Comparison of ENCODE assay signal across 8 cellular contexts in the genomic region with DNA sequence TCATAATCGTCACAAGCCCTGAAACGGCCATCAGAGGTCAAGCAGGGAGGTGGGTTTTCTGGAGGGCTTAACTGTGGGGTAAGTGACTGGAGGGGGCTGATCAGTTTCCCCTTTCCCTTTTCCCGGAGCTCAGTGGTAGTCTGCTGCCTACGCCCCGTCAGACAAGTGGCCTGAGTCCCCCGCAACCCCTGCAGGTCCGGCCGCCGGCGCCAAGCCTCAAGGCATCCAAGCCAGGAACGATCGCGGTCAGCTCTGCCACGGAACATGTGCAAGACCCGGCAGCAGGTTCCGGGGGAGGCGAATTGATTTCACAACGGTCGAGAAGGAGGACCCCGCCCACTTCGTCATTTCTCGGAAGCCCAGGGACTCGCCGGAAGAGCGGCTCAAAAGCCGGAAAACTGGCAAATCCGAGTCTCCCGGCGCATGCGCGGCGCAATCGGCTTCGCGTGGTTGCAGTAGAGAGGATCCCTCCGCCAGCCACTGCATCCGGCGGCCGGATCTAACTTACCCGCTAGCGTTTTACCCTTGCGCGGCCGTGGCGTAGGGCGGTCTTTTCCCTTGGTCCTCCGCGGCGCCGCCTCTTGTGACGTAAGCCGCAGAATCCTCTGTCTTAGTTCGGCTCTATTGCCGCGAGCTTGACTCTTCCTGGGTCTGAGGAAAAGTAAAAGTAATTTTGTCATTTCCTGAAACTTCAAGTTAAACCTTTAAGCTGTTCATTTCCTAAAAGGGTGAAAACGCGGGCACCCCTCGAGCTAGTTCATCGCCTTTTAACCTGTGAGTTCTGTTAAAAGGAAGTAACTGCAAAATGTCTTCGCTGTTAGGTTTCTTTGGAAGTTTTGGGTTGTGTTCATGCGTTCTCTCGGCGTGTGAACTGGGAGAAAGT. TPM values are rescaled to one million over a fixed set of nuclear protein-coding genes. Genes with fewer than 3 reads are reported as not detected.
A peak's percentile ranks its signal among the peaks of the same experiment; 100 is the strongest.
DNase-seq lines count a peak whose midpoint lies in the region; ATAC-seq and TF ChIP-seq lines count a peak whose summit lies in the region.

No MANE protein-coding gene starts in this region.

- H3K4me3 ChIP-seq in BLaER1 treated with 17β-estradiol and CSF1 and Interleukin-3, amounts not matched to agents 10 nM and 100 nM: peak overlapping the region; percentile 62 to 82 (median 73)
- peak overlapping the region; percentile 50 for H3K4me3 ChIP-seq in colonic mucosa

- peaks cover 2% of the 10 kb centered on the region for H3K27me3 Mint-ChIP-seq in activated CD4-positive, alpha-beta T cell treated with anti-CD3 and anti-CD28 coated beads, Interleukin-2, amount 10 ng/mL, durations not matched to agents 24 days and 14 days

- peak overlapping the region; percentile 99 for H3K27ac Mint-ChIP-seq in activated CD4-positive, alpha-beta T cell treated with anti-CD3 and anti-CD28 coated beads, Interleukin-2, amount 10 ng/mL, durations not matched to agents 24 days and 14 days

- H3K36me3 Mint-ChIP-seq in activated CD4-positive, alpha-beta T cell treated with anti-CD3 and anti-CD28 coated beads, Interleukin-2, amount 10 ng/mL, durations not matched to agents 24 days and 14 days (ENCODE audit: low read depth): peaks cover 19% of the 10 kb centered on the region

- no peak for TF ChIP-seq CTCF in colonic mucosa (IDR thresholded peaks at IDR 0.05)

- peaks cover 15 to 32% (median 25%) of the 10 kb centered on the region in 11 experiments; a peak in 19 of 22 replicates for H3K36me3 ChIP-seq in BLaER1 treated with 17β-estradiol and CSF1 and Interleukin-3, amounts not matched to agents 10 nM and 100 nM
- H3K36me3 ChIP-seq in colonic mucosa: no peaks in the 10 kb centered on the region

- peak overlapping the region; percentile 89 to 96 (median 94) for H3K4me2 ChIP-seq in BLaER1 treated with 17β-estradiol and CSF1 and Interleukin-3, amounts not matched to agents 10 nM and 100 nM

- H3K9me3 ChIP-seq in BLaER1 treated with 17β-estradiol and CSF1 and Interleukin-3, amounts not matched to agents 10 nM and 100 nM (replicated peaks in 1 of 11): peaks cover 18 to 31% (median 29%) of the 10 kb centered on the region in 11 experiments
- no peaks in the 10 kb centered on the region for H3K9me3 ChIP-seq in colonic mucosa

- H3K27me3 ChIP-seq in BLaER1 treated with 17β-estradiol and CSF1 and Interleukin-3, amounts not matched to agents 10 nM and 100 nM: no peaks in the 10 kb centered on the region
- no peaks in the 10 kb centered on the region for H3K27me3 ChIP-seq in colonic mucosa

- ATAC-seq in GM19328 (IDR thresholded peaks at IDR 0.05; ENCODE audit: unreplicated experiment): peak; percentile 97
- peak; percentile 82 for ATAC-seq in HG03469 (IDR thresholded peaks at IDR 0.05; ENCODE audit: unreplicated experiment)

- H3K4me1 Mint-ChIP-seq in activated CD4-positive, alpha-beta T cell treated with anti-CD3 and anti-CD28 coated beads, Interleukin-2, amount 10 ng/mL, durations not matched to agents 24 days and 14 days: peaks cover 25% of the 10 kb centered on the region

- no peaks in the 10 kb centered on the region for H3K9me3 Mint-ChIP-seq in activated CD4-positive, alpha-beta T cell treated with anti-CD3 and anti-CD28 coated beads, Interleukin-2, amount 10 ng/mL, durations not matched to agents 24 days and 14 days

- peak overlapping the region; percentile 89 for H3K4me3 Mint-ChIP-seq in activated CD4-positive, alpha-beta T cell treated with anti-CD3 and anti-CD28 coated beads, Interleukin-2, amount 10 ng/mL, durations not matched to agents 24 days and 14 days

- H3K27ac ChIP-seq in BLaER1 treated with 17β-estradiol and CSF1 and Interleukin-3, amounts not matched to agents 10 nM and 100 nM: peak overlapping the region; percentile 94 to 99 (median 98)
- peak overlapping the region; percentile 93 for H3K27ac ChIP-seq in colonic mucosa

- peak overlapping the region; percentile 88 to 97 (median 93) for H3K9ac ChIP-seq in BLaER1 treated with 17β-estradiol and CSF1 and Interleukin-3, amounts not matched to agents 10 nM and 100 nM
- peak overlapping the region; percentile 77 to 94 for H3K9ac ChIP-seq in colonic mucosa (ENCODE audit: low read depth in 2 of 2, low read length in 2 of 2)

- H3K4me1 ChIP-seq in BLaER1 treated with 17β-estradiol and CSF1 and Interleukin-3, amounts not matched to agents 10 nM and 100 nM: peaks cover 55 to 61% (median 58%) of the 10 kb centered on the region in 10 experiments
- no peaks in the 10 kb centered on the region for H3K4me1 ChIP-seq in colonic mucosa

- no peaks in the 10 kb centered on the region for H4K20me1 ChIP-seq in BLaER1 treated with 17β-estradiol and CSF1 and Interleukin-3, amounts not matched to agents 10 nM and 100 nM

- intact Hi-C loops in activated CD4-positive, alpha-beta T cell treated with anti-CD3 and anti-CD28 coated beads, Interleukin-2, amount 10 ng/mL, durations not matched to agents 24 days and 14 days (cut with micrococcal nuclease): loop anchor here (1.0 to 5.0 kb wide), 10 partner anchors 15 to 1323 kb away; a partner anchor contains a TSS
- intact Hi-C loops in colonic mucosa (cut with DNase I): loop anchor here (1.0 kb wide), 1 partner anchor 15 kb away; a partner anchor contains a TSS

- peak; percentile 98 to 99 for DNase-seq in NCI-H526 (lab: John Stamatoyannopoulos, UW)
- peak; percentile 99 for DNase-seq in activated CD4-positive, alpha-beta T cell treated with anti-CD3 and anti-CD28 coated beads, Interleukin-2, amount 10 ng/mL, durations not matched to agents 24 days and 14 days
- peak; percentile 99 for DNase-seq in colonic mucosa
- peak; percentile 100 for DNase-seq in kidney tubule cell (ENCODE audit: low spot score)
- DNase-seq in stimulated activated CD4-positive, alpha-beta T cell treated with anti-CD3 and anti-CD28 coated beads, Interleukin-1b, Interleukin-23, amount 100 ng/mL, for 1 hour (ENCODE audit: low read depth in 2 of 2): peak; percentile 92 to 97

RNA-seq across cellular contexts. Expression of a gene that starts 14.9 kb away (rescaled TPM):
- 171 and 172 TPM in 2 replicates for total RNA-seq in activated CD4-positive, alpha-beta T cell treated with anti-CD3 and anti-CD28 coated beads, Interleukin-2, amount 10 ng/mL, durations not matched to agents 24 days and 14 days
- total RNA-seq in colonic mucosa: 100 to 1,000 TPM in 1 of 2 donors, 10 to 100 TPM in 1; 76.4 to 103 TPM

Comparison
In these comparisons a context has a peak if more than half of its experiments do, and no peak if none do; other contexts are left out.
1. Peak in every context shown above with its lines: DNase-seq, ATAC-seq, H3K4me3 ChIP-seq and H3K27ac ChIP-seq.